In genomic region chr11:9972917-9973504, GRCh38 we compare ENCODE assay signal across 8 cellular contexts.
DNase-seq lines count a peak whose midpoint lies in the region; ATAC-seq and TF ChIP-seq lines count a peak whose summit lies in the region.

No MANE protein-coding gene starts in this region.

- no peaks in the 10 kb centered on the region for H3K27me3 ChIP-seq in thoracic aorta (replicated peaks; ENCODE audit: insufficient read depth)

- DNase-seq in NCI-H146 (lab: John Stamatoyannopoulos, UW) (peak; percentile 14), NCI-H146 treated with DMSO at 0.1 percent for 48 hours (lab: John Stamatoyannopoulos, UW; ENCODE audit: unreplicated experiment) (no peak), NOMO-1 treated with DMSO at 0.1 percent for 48 hours (lab: John Stamatoyannopoulos, UW; ENCODE audit: unreplicated experiment) (peak; percentile 52), T47D (ENCODE audit: low read depth in 1 of 2, low spot score in 1 of 2) (peak; percentile 37 to 75), kidney glomerular epithelial cell (lab: John Stamatoyannopoulos, UW) (peak; percentile 40), thoracic aorta (ENCODE audit: low spot score) (no peak)

- POLR2A ChIA-PET in HEK293 (lab: Yijun Ruan, JAX): interaction anchor here (1.3 to 1.4 kb wide), 3 partner anchors 214 to 332 kb away, joined by 3 to 8 read pairs (median 4); partner anchors contain the start of gene ADM

- H3K4me1 ChIP-seq in HEK293 (ENCODE audit: control insufficient read depth, insufficient read depth, low read length) (no peaks in the 10 kb centered on the region), thoracic aorta (ENCODE audit: control insufficient read depth in 1 of 2, low read depth in 2 of 2) (peaks cover 6% of the 10 kb centered on the region in 2 donors)

- H3K36me3 ChIP-seq in HEK293 (ENCODE audit: control insufficient read depth in 2 of 2, insufficient read depth in 1 of 2, low read length in 2 of 2): no peaks in the 10 kb centered on the region
- no peaks in the 10 kb centered on the region for H3K36me3 ChIP-seq in thoracic aorta

- ATAC-seq in thoracic aorta (ENCODE audit: insufficient number of reproducible peaks, low FRiP score, low read depth): no peak
- no peak for ATAC-seq in GM21737 (IDR thresholded peaks at IDR 0.05; ENCODE audit: unreplicated experiment)

- H3K27ac ChIP-seq in HEK293 (ENCODE audit: extremely low read depth, low read depth, low read length): no peak overlapping the region
- H3K27ac ChIP-seq in thoracic aorta: no peak overlapping the region

- in situ Hi-C loops in T47D (cut with HindIII; ENCODE audit: low pct_unique_long_range_greater_than_20kb, low sequenced_read_pairs): no loop called here

- H3K9me3 ChIP-seq in HEK293 (ENCODE audit: control insufficient read depth, insufficient read depth, low read depth, low read length) (no peaks in the 10 kb centered on the region), thoracic aorta (no peaks in the 10 kb centered on the region)

- H3K4me3 ChIP-seq in HEK293 (ENCODE audit: low read depth, low read length) (no peak overlapping the region), thoracic aorta (no peak overlapping the region)

- CTCF ChIA-PET in HEK293 (lab: Yijun Ruan, JAX): interaction anchor here (0.6 to 3.0 kb wide), 31 partner anchors 10 to 837 kb away, joined by 3 to 20 read pairs (median 4); no protein-coding TSS in a partner anchor

- TF ChIP-seq CTCF in HEK293 (tag by site-specific recombination; IDR thresholded peaks at IDR 0.05) (no peak), thoracic aorta (IDR thresholded peaks at IDR 0.05) (peak; percentile 68)

TF ChIP-seq in HEK293, 187 proteins besides CTCF, POLR2A, EP300 and RAD21:
- no peak for TF ChIP-seq ZBTB7A (tag by site-specific recombination; IDR thresholded peaks at IDR 0.05; ENCODE audit: low read depth)
- peak; percentile 40 for TF ChIP-seq ZNF654 (tag by site-specific recombination; IDR thresholded peaks at IDR 0.05; ENCODE audit: low read depth)

Comparison
In these comparisons a context has a peak if more than half of its experiments do, and no peak if none do; other contexts are left out.
1. DNase-seq: peak in NCI-H146 (single experiment), NOMO-1 treated with DMSO at 0.1 percent for 48 hours (single experiment), T47D (2 of 2) and kidney glomerular epithelial cell (single experiment); none in NCI-H146 treated with DMSO at 0.1 percent for 48 hours (single experiment) and thoracic aorta (single experiment).